In genomic region chr2:230602562-230603230, GRCh38 we compare ENCODE assay signal across 8 cellular contexts.
DNase-seq lines count a peak whose midpoint lies in the region; ATAC-seq and TF ChIP-seq lines count a peak whose summit lies in the region.

No MANE protein-coding gene starts in this region.

- in situ Hi-C loops in transverse colon (cut with MboI; ENCODE audit: low pct_ligation_motif_present in 1 of 4, low pct_unique_long_range_greater_than_20kb in 1 of 4, low sequenced_read_pairs in 3 of 4) = loop anchor here (25.0 kb wide), 2 partner anchors 390 to 590 kb away; partner anchors contain the start of gene SP110 (in 2 of the 4)

- no peak for TF ChIP-seq EP300 in transverse colon (IDR thresholded peaks at IDR 0.05; ENCODE audit: low read depth)

- peak overlapping the region; percentile 14 to 55 (median 34) for H3K27ac ChIP-seq in transverse colon

- no peaks in the 10 kb centered on the region for H3K9me3 ChIP-seq in transverse colon

- peak; percentile 52 for ATAC-seq in HG02623 (IDR thresholded peaks at IDR 0.05; ENCODE audit: unreplicated experiment)

- H3K4me3 ChIP-seq in transverse colon = no peak overlapping the region

- 73 to 80% methylated on average over 1 to 7 of the region's 7 CpGs for WGBS in transverse colon (ENCODE audit: low coverage in 1 of 2), 2 donors

- peak; percentile 59 for DNase-seq in GM10266 (ENCODE audit: extremely low spot score)
- peak; percentile 16 to 88 (median 35) for DNase-seq in T-helper 1 cell
- peak; percentile 15 for DNase-seq in effector CD8-positive, alpha-beta T cell (lab: John Stamatoyannopoulos, UW)
- DNase-seq in transverse colon = peak; percentile 51
- no peak for DNase-seq in ecto neural progenitor cell (ENCODE audit: low spot score)
- no peak for DNase-seq in NCI-H146 treated with DMSO at 0.1 percent for 48 hours (lab: John Stamatoyannopoulos, UW; ENCODE audit: unreplicated experiment)
- DNase-seq in RKO (ENCODE audit: low spot score) = no peak

- no peak for TF ChIP-seq POLR2A in transverse colon (IDR thresholded peaks at IDR 0.05)

- no peaks in the 10 kb centered on the region for H3K27me3 ChIP-seq in transverse colon

- no peaks in the 10 kb centered on the region for H3K4me1 ChIP-seq in transverse colon

- intact Hi-C loops in transverse colon (cut with DNase I; ENCODE audit: low total_unique reads) = no loop called here

- H3K36me3 ChIP-seq in transverse colon = no peaks in the 10 kb centered on the region

- TF ChIP-seq CTCF in GM10266 (IDR thresholded peaks at IDR 0.05; ENCODE audit: control insufficient read depth, insufficient read depth, low read depth, missing control alignments) (no peak), transverse colon (IDR thresholded peaks at IDR 0.05) (no peak)

Comparison
In these comparisons a context has a peak if more than half of its experiments do, and no peak if none do; other contexts are left out.
1. DNase-seq: peak in GM10266 (single experiment), T-helper 1 cell (5 of 5), effector CD8-positive, alpha-beta T cell (single experiment) and transverse colon (single experiment); none in ecto neural progenitor cell (single experiment), NCI-H146 treated with DMSO at 0.1 percent for 48 hours (single experiment) and RKO (single experiment).